ENCODE assay signal across 18 cellular contexts in genomic region chr11:86513746-86514373, GRCh38.
DNase-seq lines count a peak whose midpoint lies in the region; ATAC-seq and TF ChIP-seq lines count a peak whose summit lies in the region.
"Had no signal": no experiment of that assay in that cellular context is flagged by ENCODE, and none has a peak within 500 bp of the region (broad histone marks: within the 10 kb centered on the region; RNA-seq: fewer than 3 reads in every experiment).

No MANE protein-coding gene starts in this region.

- peaks cover 30% of the 10 kb centered on the region for H3F3A ChIP-seq in smooth muscle cell (ENCODE audit: low read depth)

- H3K27ac Mint-ChIP-seq in central memory CD8-positive, alpha-beta T cell (ENCODE audit: low read depth): no peak overlapping the region
- H3K27ac Mint-ChIP-seq: CD4-positive, alpha-beta T cell; HFFc6 had no signal

- H3K4me3 Mint-ChIP-seq in central memory CD8-positive, alpha-beta T cell: no peak overlapping the region
- H3K4me3 Mint-ChIP-seq: CD4-positive, alpha-beta T cell; HFFc6 had no signal

- TF ChIP-seq CTCF in smooth muscle cell (IDR thresholded peaks at IDR 0.05; ENCODE audit: borderline replicate concordance, insufficient read depth, poor library complexity, severe bottlenecking) (no peak), upper lobe of left lung (IDR thresholded peaks at IDR 0.05) (no peak)

- H3K36me3 ChIP-seq in smooth muscle cell (ENCODE audit: low read depth) (no peaks in the 10 kb centered on the region), upper lobe of left lung (no peaks in the 10 kb centered on the region)
- H3K36me3 ChIP-seq: BE2C, SJSA1 had no signal

- no peaks in the 10 kb centered on the region for H3K9me3 Mint-ChIP-seq in central memory CD8-positive, alpha-beta T cell
- H3K9me3 Mint-ChIP-seq: CD4-positive, alpha-beta T cell; HFFc6 had no signal

- H3K4me1 ChIP-seq in smooth muscle cell (ENCODE audit: low read depth): peaks cover 12% of the 10 kb centered on the region
- peaks cover 7 to 27% (median 10%) of the 10 kb centered on the region in 4 donors for H3K4me1 ChIP-seq in upper lobe of left lung
- H3K4me1 ChIP-seq: BE2C had no signal

- no peaks in the 10 kb centered on the region for H3K36me3 Mint-ChIP-seq in central memory CD8-positive, alpha-beta T cell (ENCODE audit: insufficient read depth)

- TF ChIP-seq EP300 in upper lobe of left lung (IDR thresholded peaks at IDR 0.05): no peak

- no peak overlapping the region for H3K9ac ChIP-seq in smooth muscle cell (ENCODE audit: low read depth)
- H3K9ac ChIP-seq: GM23248 had no signal

- H3K4me1 Mint-ChIP-seq in central memory CD8-positive, alpha-beta T cell: peaks cover 7% of the 10 kb centered on the region

- H3K27me3 ChIP-seq in smooth muscle cell (ENCODE audit: low read depth) (no peaks in the 10 kb centered on the region), upper lobe of left lung (no peaks in the 10 kb centered on the region)
- H3K27me3 ChIP-seq: BE2C, SJSA1 had no signal

- DNase-seq in M059J (ENCODE audit: low read depth) (peak; percentile 28), smooth muscle cell (lab: John Stamatoyannopoulos, UW; ENCODE audit: unreplicated experiment) (no peak), upper lobe of left lung (no peak), left lobe of liver (ENCODE audit: low spot score) (no peak)
- DNase-seq in central memory CD8-positive, alpha-beta T cell (ENCODE audit: low spot score in 2 of 2): no peak
- DNase-seq: BE2C; CD4-positive, alpha-beta T cell; DMS53; GM23248; HFFc6; NCI-H1105 treated with DMSO at 0.1 percent for 48 hours; NCI-H187; NCI-H345; NCI-H526; PC-9 had no signal

- 41% methylated on average over 1 of the region's 1 CpG for WGBS in smooth muscle cell (ENCODE audit: low lambda C conversion rate)
- 61 to 82% methylated on average over 1 of the region's 1 CpG for WGBS in upper lobe of left lung, 2 donors

- H3K27me3 Mint-ChIP-seq in central memory CD8-positive, alpha-beta T cell: no peaks in the 10 kb centered on the region
- H3K27me3 Mint-ChIP-seq: CD4-positive, alpha-beta T cell had no signal

- H2AFZ ChIP-seq in smooth muscle cell (ENCODE audit: low read depth): no peak overlapping the region
- H2AFZ ChIP-seq: GM23248, PC-9 had no signal

- ATAC-seq in GM18511 (IDR thresholded peaks at IDR 0.05; ENCODE audit: unreplicated experiment) (peak; percentile 18), upper lobe of left lung (ENCODE audit: low FRiP score in 2 of 2) (no peak), esophagus mucosa (no peak), left lobe of liver (no peak)
- peak; percentile 14 for ATAC-seq in central memory CD8-positive, alpha-beta T cell (replicated peaks; ENCODE audit: extremely low read depth, poor library complexity, severe bottlenecking)

- H3K4me2 ChIP-seq in smooth muscle cell: no peak overlapping the region
- H3K4me2 ChIP-seq: PC-9 had no signal

- no peak for TF ChIP-seq POLR2A in upper lobe of left lung (IDR thresholded peaks at IDR 0.05)

- H3K27ac ChIP-seq in smooth muscle cell (ENCODE audit: low read depth) (peak overlapping the region; percentile 81), upper lobe of left lung (no peak overlapping the region)
- H3K27ac ChIP-seq: GM23248, SJSA1 had no signal

- no peaks in the 10 kb centered on the region for H4K20me1 ChIP-seq in smooth muscle cell (ENCODE audit: low read depth)

- H3K79me2 ChIP-seq in smooth muscle cell (ENCODE audit: low read depth): no peaks in the 10 kb centered on the region

- no peaks in the 10 kb centered on the region for H3K9me3 ChIP-seq in smooth muscle cell (replicated peaks; ENCODE audit: low read depth)
- H3K9me3 ChIP-seq in upper lobe of left lung: no peaks in the 10 kb centered on the region
- H3K9me3 ChIP-seq: BE2C, SJSA1 had no signal

- H3K4me3 ChIP-seq in smooth muscle cell (no peak overlapping the region), upper lobe of left lung (no peak overlapping the region)
- H3K4me3 ChIP-seq: GM23248, PC-9, SJSA1 had no signal

Comparison
In these comparisons a context has a peak if more than half of its experiments do, and no peak if none do; other contexts are left out.
1. ATAC-seq: peak in GM18511 (single experiment) and central memory CD8-positive, alpha-beta T cell (single experiment); none in upper lobe of left lung (0 of 2), esophagus mucosa (single experiment) and left lobe of liver (single experiment).